18 cellular contexts compared by ENCODE assay signal in genomic region chr5:156383510-156383909, GRCh38. TPM values are rescaled to one million over a fixed set of nuclear protein-coding genes. Genes with fewer than 3 reads are reported as not detected.
DNase-seq lines count a peak whose midpoint lies in the region; TF ChIP-seq lines count a peak whose summit lies in the region.
"Had no signal": no experiment of that assay in that cellular context is flagged by ENCODE, and none has a peak within 500 bp of the region (broad histone marks: within the 10 kb centered on the region; RNA-seq: fewer than 3 reads in every experiment).

No MANE protein-coding gene starts in this region.

- H3K9me3 ChIP-seq in right atrium auricular region (no peaks in the 10 kb centered on the region), Peyer's patch (no peaks in the 10 kb centered on the region)
- H3K9me3 ChIP-seq: prostate gland had no signal

- H3K36me3 Mint-ChIP-seq in progenitor cell of endocrine pancreas (ENCODE audit: insufficient read depth) = no peaks in the 10 kb centered on the region
- no peaks in the 10 kb centered on the region for H3K36me3 Mint-ChIP-seq in T-helper 2 cell treated with Interferon-gamma antibody and Interleukin-4, amounts not matched to agents 5 μg/mL and 100 μg/mL, for 36 hours (ENCODE audit: low read depth)
- H3K36me3 Mint-ChIP-seq: activated naive CD4-positive, alpha-beta T cell treated with anti-CD3 and anti-CD28 coated beads, Interleukin-2, amount 50 U/mL, for 24 hours had no signal

- no peaks in the 10 kb centered on the region for H3K27me3 ChIP-seq in right atrium auricular region
- H3K27me3 ChIP-seq in Peyer's patch = no peaks in the 10 kb centered on the region
- H3K27me3 ChIP-seq: hepatocyte had no signal

- H3K4me3 Mint-ChIP-seq in progenitor cell of endocrine pancreas (ENCODE audit: low read depth) = no peak overlapping the region
- H3K4me3 Mint-ChIP-seq in T-helper 2 cell treated with Interferon-gamma antibody and Interleukin-4, amounts not matched to agents 5 μg/mL and 100 μg/mL, for 36 hours = no peak overlapping the region
- H3K4me3 Mint-ChIP-seq: activated CD4-positive, alpha-beta T cell treated with anti-CD3 and anti-CD28 coated beads, Interleukin-2, amount 10 ng/mL, durations not matched to agents 24 days and 14 days; activated naive CD4-positive, alpha-beta T cell treated with anti-CD3 and anti-CD28 coated beads, Interleukin-2, amount 50 U/mL, for 24 hours had no signal

- no peak for TF ChIP-seq POLR2A in Peyer's patch (IDR thresholded peaks at IDR 0.05)

- H3K27ac Mint-ChIP-seq in progenitor cell of endocrine pancreas = no peak overlapping the region
- H3K27ac Mint-ChIP-seq in T-helper 2 cell treated with Interferon-gamma antibody and Interleukin-4, amounts not matched to agents 5 μg/mL and 100 μg/mL, for 36 hours = no peak overlapping the region
- H3K27ac Mint-ChIP-seq: activated CD4-positive, alpha-beta T cell treated with anti-CD3 and anti-CD28 coated beads, Interleukin-2, amount 10 ng/mL, durations not matched to agents 24 days and 14 days; activated naive CD4-positive, alpha-beta T cell treated with anti-CD3 and anti-CD28 coated beads, Interleukin-2, amount 50 U/mL, for 24 hours had no signal

- H3K36me3 ChIP-seq in right atrium auricular region (no peaks in the 10 kb centered on the region), Peyer's patch (no peaks in the 10 kb centered on the region)
- H3K36me3 ChIP-seq: prostate gland had no signal

- H3K27ac ChIP-seq in right atrium auricular region (peak overlapping the region; percentile 31 to 58), Peyer's patch (no peak overlapping the region)
- H3K27ac ChIP-seq: hepatocyte, prostate gland had no signal

- H3K27me3 Mint-ChIP-seq in progenitor cell of endocrine pancreas = peaks cover 4% of the 10 kb centered on the region
- H3K27me3 Mint-ChIP-seq in T-helper 2 cell treated with Interferon-gamma antibody and Interleukin-4, amounts not matched to agents 5 μg/mL and 100 μg/mL, for 36 hours (ENCODE audit: low read depth) = no peaks in the 10 kb centered on the region

- peak; percentile 48 for DNase-seq in AG09319 (ENCODE audit: extremely low read depth, low read depth)
- DNase-seq in HT1080 (ENCODE audit: low read depth) = peak; percentile 34
- DNase-seq in dedifferentiated amniotic fluid mesenchymal stem cell (ENCODE audit: extremely low spot score) = peak; percentile 79
- no peak for DNase-seq in right atrium auricular region (ENCODE audit: low spot score)
- no peak for DNase-seq in epidermal melanocyte (ENCODE audit: insufficient read length, low spot score)
- DNase-seq in Peyer's patch = no peak
- no peak for DNase-seq in progenitor cell of endocrine pancreas (ENCODE audit: low spot score, unreplicated experiment)
- no peak for DNase-seq in T-helper 2 cell treated with Interferon-gamma antibody and Interleukin-4, amounts not matched to agents 5 μg/mL and 100 μg/mL, for 36 hours (ENCODE audit: low spot score)
- DNase-seq: activated CD4-positive, alpha-beta T cell treated with anti-CD3 and anti-CD28 coated beads, Interleukin-2, amount 10 ng/mL, durations not matched to agents 24 days and 14 days; activated T-cell treated with anti-CD3 and anti-CD28 coated beads for 4 hours; AML-193; Calu3; NCI-H1105; SIG-M5; T1000 had no signal

- peaks cover 0 to 19% of the 10 kb centered on the region in 2 donors for H3K4me1 ChIP-seq in right atrium auricular region
- no peaks in the 10 kb centered on the region for H3K4me1 ChIP-seq in Peyer's patch
- H3K4me1 ChIP-seq: prostate gland had no signal

- no peak overlapping the region for H3K4me3 ChIP-seq in right atrium auricular region
- no peak overlapping the region for H3K4me3 ChIP-seq in Peyer's patch
- H3K4me3 ChIP-seq: hepatocyte, prostate gland had no signal

- H3K9me3 Mint-ChIP-seq in progenitor cell of endocrine pancreas (ENCODE audit: low read depth) = no peaks in the 10 kb centered on the region
- H3K9me3 Mint-ChIP-seq in T-helper 2 cell treated with Interferon-gamma antibody and Interleukin-4, amounts not matched to agents 5 μg/mL and 100 μg/mL, for 36 hours = no peaks in the 10 kb centered on the region
- H3K9me3 Mint-ChIP-seq: activated CD4-positive, alpha-beta T cell treated with anti-CD3 and anti-CD28 coated beads, Interleukin-2, amount 10 ng/mL, durations not matched to agents 24 days and 14 days; activated naive CD4-positive, alpha-beta T cell treated with anti-CD3 and anti-CD28 coated beads, Interleukin-2, amount 50 U/mL, for 24 hours had no signal

- H3K4me1 Mint-ChIP-seq in progenitor cell of endocrine pancreas (ENCODE audit: low read depth) = peaks cover 25% of the 10 kb centered on the region
- no peaks in the 10 kb centered on the region for H3K4me1 Mint-ChIP-seq in T-helper 2 cell treated with Interferon-gamma antibody and Interleukin-4, amounts not matched to agents 5 μg/mL and 100 μg/mL, for 36 hours (ENCODE audit: low read depth)
- H3K4me1 Mint-ChIP-seq: activated CD4-positive, alpha-beta T cell treated with anti-CD3 and anti-CD28 coated beads, Interleukin-2, amount 10 ng/mL, durations not matched to agents 24 days and 14 days; activated naive CD4-positive, alpha-beta T cell treated with anti-CD3 and anti-CD28 coated beads, Interleukin-2, amount 50 U/mL, for 24 hours had no signal

- TF ChIP-seq CTCF in AG09319 (IDR thresholded peaks at IDR 0.05; ENCODE audit: low read depth, low read length) = no peak
- no peak for TF ChIP-seq CTCF in right atrium auricular region (IDR thresholded peaks at IDR 0.05)
- TF ChIP-seq CTCF in Peyer's patch (IDR thresholded peaks at IDR 0.05) = no peak
- TF ChIP-seq CTCF in progenitor cell of endocrine pancreas (IDR thresholded peaks at IDR 0.05; ENCODE audit: unreplicated experiment) = no peak

RNA-seq across cellular contexts. Expression of gene SGCD, which starts 56.5 kb away (rescaled TPM):
- total RNA-seq in HT1080 (2014; rRNA removed; shearing (Covaris generic)) = 0.29 and 0.43 TPM in 2 replicates
- polyA plus RNA-seq in HT1080 (2015; cell fraction: cytosol; rRNA removed) = 0.06 and 0.07 TPM in 2 replicates
- 0.10 TPM in 1 of 2 replicates, not detected in the other for polyA plus RNA-seq in HT1080 (2015; cell fraction: nucleus; rRNA removed)
- total RNA-seq in right atrium auricular region (10 to 100 TPM; 56.2 to 85.1 TPM), Peyer's patch (1 to 10 TPM in 3 of 4 donors, under 1 TPM in 1; 0.83 to 9.6 (median 1.9) TPM), progenitor cell of endocrine pancreas (5.5 and 5.9 TPM in 2 replicates)
- total RNA-seq: activated CD4-positive, alpha-beta T cell treated with anti-CD3 and anti-CD28 coated beads, Interleukin-2, amount 10 ng/mL, durations not matched to agents 24 days and 14 days; Calu3 had no signal

Comparison
In these comparisons a context has a peak if more than half of its experiments do, and no peak if none do; other contexts are left out.
1. DNase-seq: peak in AG09319 (single experiment), HT1080 (single experiment) and dedifferentiated amniotic fluid mesenchymal stem cell (single experiment); none in right atrium auricular region (single experiment), epidermal melanocyte (single experiment), Peyer's patch (0 of 3), progenitor cell of endocrine pancreas (single experiment) and T-helper 2 cell treated with Interferon-gamma antibody and Interleukin-4, amounts not matched to agents 5 μg/mL and 100 μg/mL, for 36 hours (single experiment).
2. H3K27ac ChIP-seq: peak in right atrium auricular region (2 of 2); none in Peyer's patch (0 of 4).